8 cellular contexts compared by ENCODE assay signal in the genomic region with DNA sequence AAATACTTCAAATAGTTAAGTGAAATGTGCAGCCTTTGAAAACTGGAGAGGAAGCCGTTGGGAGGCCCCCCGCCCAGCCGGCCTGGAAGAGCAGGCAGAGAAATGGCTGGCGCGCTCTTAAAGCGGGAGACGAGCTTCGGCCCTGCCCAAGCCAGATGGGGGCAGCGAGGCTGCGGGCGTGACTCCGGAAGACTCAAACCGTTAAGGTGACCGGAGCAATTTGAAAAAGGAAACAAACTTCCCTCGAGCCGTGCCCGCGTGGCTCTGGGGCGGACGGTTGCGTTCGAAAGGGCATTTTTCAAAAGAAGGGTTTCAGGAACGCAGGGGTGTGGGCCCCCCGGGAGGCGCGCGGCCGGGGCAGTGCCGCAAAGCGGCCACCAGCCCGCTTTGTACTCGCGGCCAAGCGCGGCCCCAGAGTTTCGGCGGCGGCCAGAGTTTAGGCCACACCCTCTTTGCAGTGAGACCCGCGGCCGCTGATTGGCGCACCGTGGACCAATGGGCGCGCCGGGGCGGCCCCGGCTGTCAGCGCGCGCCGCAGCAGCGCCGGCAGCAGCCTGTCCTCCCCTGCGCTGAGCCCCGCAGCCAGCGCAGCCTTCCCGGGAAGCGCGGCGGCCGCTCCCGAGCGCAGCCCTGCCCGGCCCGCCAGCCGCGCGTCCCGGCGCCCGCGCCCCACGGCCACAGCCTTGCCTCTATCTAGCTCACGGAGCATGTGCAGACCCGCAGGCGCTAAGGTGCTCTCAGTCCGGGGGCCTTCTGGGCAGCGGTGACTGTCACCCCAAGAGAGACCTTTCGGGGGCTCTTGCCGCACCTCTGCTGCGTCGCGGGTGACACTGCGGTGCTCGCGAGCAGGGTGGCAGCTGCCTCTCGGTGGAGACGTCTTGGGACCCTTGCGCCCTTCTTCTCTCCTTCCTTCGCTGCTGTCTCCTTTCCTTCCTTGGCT. TPM values are rescaled to one million over a fixed set of nuclear protein-coding genes. Genes with fewer than 3 reads are reported as not detected.
DNase-seq lines count a peak whose midpoint lies in the region; ATAC-seq lines count a peak whose summit lies in the region.

Gene NAV2, plus strand, starts transcription at position 557 of the 940 bp plus-strand sequence. CDS start 859 bp downstream, outside the sequence.

- no peaks in the 10 kb centered on the region for H3K9me3 ChIP-seq in mononuclear cell (ENCODE audit: low read depth, low read length)

- peaks cover 31% of the 10 kb centered on the region for H3K4me1 ChIP-seq in mononuclear cell (ENCODE audit: insufficient read depth, low read length)

- peak within 1 kb of the TSS; percentile 60 for H3K4me3 ChIP-seq in mononuclear cell (ENCODE audit: low read length)

- H3K27me3 ChIP-seq in mononuclear cell (ENCODE audit: insufficient read depth, low read length) = peaks cover 45% of the 10 kb centered on the region

- peak within 1 kb of the TSS; percentile 46 for H3K27ac ChIP-seq in epithelial cell of prostate

- peak; percentile 99 for ATAC-seq in GM21360 (IDR thresholded peaks at IDR 0.05; ENCODE audit: unreplicated experiment)

- DNase-seq in COLO668 (lab: John Stamatoyannopoulos, UW; ENCODE audit: unreplicated experiment) = peak; percentile 96
- peak; percentile 50 for DNase-seq in HS-5 (ENCODE audit: low read depth)
- peak; percentile 80 for DNase-seq in NOMO-1 treated with DMSO at 0.1 percent for 48 hours (lab: John Stamatoyannopoulos, UW; ENCODE audit: unreplicated experiment)
- DNase-seq in activated T-cell treated with anti-CD3 and anti-CD28 coated beads for 48 hours (ENCODE audit: low read depth) = peak; percentile 72
- DNase-seq in epithelial cell of prostate (ENCODE audit: low read depth, low spot score) = peak; percentile 54
- peak; percentile 51 to 59 for DNase-seq in stimulated activated CD8-positive, alpha-beta memory T cell treated with anti-CD3 and anti-CD28 coated beads, Interleukin-2, amount 100 ng/mL, for 1 hour (ENCODE audit: low read depth in 2 of 2)

RNA-seq across cellular contexts. Expression of gene NAV2, which starts in this region (rescaled TPM):
- 0.42 TPM for total RNA-seq in mononuclear cell

Comparison
In these comparisons a context has a peak if more than half of its experiments do, and no peak if none do; other contexts are left out.
1. Peak in every context shown above with its lines: DNase-seq, ATAC-seq, H3K4me3 ChIP-seq and H3K27ac ChIP-seq.